In the genomic region with DNA sequence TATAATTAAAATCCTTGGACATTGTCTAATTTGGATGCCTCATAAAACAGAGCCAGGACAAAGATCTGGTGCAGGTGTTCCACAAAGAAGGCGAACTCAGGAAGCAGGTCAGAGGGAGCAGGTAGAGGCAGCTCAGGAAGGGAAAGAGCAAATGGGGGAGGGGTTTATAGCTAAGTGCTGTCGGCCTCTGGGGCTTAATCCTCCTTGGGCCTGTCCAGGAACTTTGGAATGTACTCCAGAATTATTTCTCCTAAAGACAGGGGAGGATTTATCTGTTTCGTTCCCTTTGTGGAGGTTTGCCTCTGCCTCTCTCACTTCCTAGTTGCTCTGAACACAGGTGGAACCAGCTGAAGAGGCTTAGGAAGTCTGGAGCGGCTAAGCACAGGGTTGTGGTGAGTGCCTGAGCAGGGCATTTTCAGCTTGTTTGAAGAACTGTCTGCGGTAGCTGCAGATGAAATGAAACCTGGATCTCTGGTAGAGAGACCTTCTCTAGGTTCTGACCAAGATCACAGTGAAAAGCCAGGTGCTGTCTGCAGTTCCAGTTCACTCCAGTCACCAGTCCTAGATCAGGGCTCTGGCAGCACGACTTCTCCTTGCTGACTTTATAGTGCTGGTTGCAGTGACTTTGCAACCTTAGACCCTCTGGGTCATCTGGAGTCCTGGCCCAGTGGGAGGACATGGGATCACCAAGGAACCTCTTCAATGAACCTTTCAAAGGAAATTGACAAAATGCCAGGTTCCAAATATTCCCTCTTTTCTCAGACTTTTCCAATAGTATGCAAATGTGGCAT, we compare ENCODE assay signal across 22 cellular contexts.
DNase-seq lines count a peak whose midpoint lies in the region; ATAC-seq and TF ChIP-seq lines count a peak whose summit lies in the region.
"Had no signal": no experiment of that assay in that cellular context is flagged by ENCODE, and none has a peak within 500 bp of the region (broad histone marks: within the 10 kb centered on the region; RNA-seq: fewer than 3 reads in every experiment).

No MANE protein-coding gene starts in this region.

- CTCF ChIA-PET in WTC11 (lab: Charles Lee) = interaction anchor here (0.8 to 1.0 kb wide), 2 partner anchors 11 to 516 kb away, joined by 4 read pairs; no protein-coding TSS in a partner anchor

- H3K27me3 ChIP-seq in H7 (ENCODE audit: control insufficient read depth, insufficient read depth, low read length) (no peaks in the 10 kb centered on the region), neuronal stem cell (ENCODE audit: control insufficient read depth in 3 of 3, insufficient read depth in 3 of 3, low read depth in 1 of 3, low read length in 3 of 3) (no peaks in the 10 kb centered on the region)
- H3K27me3 ChIP-seq: cardiac muscle cell, esophagus squamous epithelium, transverse colon had no signal

- no peak overlapping the region for H2BK5ac ChIP-seq in neuronal stem cell (ENCODE audit: low read length)

- H3K9me3 ChIP-seq in neuronal stem cell (replicated peaks in 1 of 2; ENCODE audit: control insufficient read depth in 2 of 2, insufficient read depth in 1 of 2, low read depth in 1 of 2, low read length in 2 of 2) = peaks cover 0 to 2% of the 10 kb centered on the region in 2 donors
- H3K9me3 ChIP-seq: esophagus squamous epithelium, transverse colon had no signal

- ATAC-seq in WTC11 = peak; percentile 96
- ATAC-seq: Right ventricle myocardium inferior had no signal

- intact Hi-C loops in activated T-helper 2 cell treated with anti-CD3 and anti-CD28 coated beads, Interferon-gamma antibody, Interleukin-2, Interleukin-4, amounts not matched to agents 10 μg/mL and 5 μg/mL and 100 μg/mL, durations not matched to agents 14 hours and 24 hours and 36 hours (cut with micrococcal nuclease) = no loop called here

- H3K27ac ChIP-seq in neuronal stem cell (replicated peaks; ENCODE audit: low read length) = no peak overlapping the region
- H3K27ac ChIP-seq: cardiac muscle cell, esophagus squamous epithelium, transverse colon had no signal

- TF ChIP-seq CTCF in WTC11 (IDR thresholded peaks at IDR 0.05) = no peak

- H2BK15ac ChIP-seq in neuronal stem cell (ENCODE audit: low read length) = no peak overlapping the region

- no peaks in the 10 kb centered on the region for H3K36me3 Mint-ChIP-seq in WTC11
- H3K36me3 Mint-ChIP-seq in activated T-helper 2 cell treated with anti-CD3 and anti-CD28 coated beads, Interferon-gamma antibody, Interleukin-2, Interleukin-4, amounts not matched to agents 10 μg/mL and 5 μg/mL and 100 μg/mL, durations not matched to agents 14 hours and 24 hours and 36 hours (ENCODE audit: low read depth) = no peaks in the 10 kb centered on the region
- H3K36me3 Mint-ChIP-seq: activated naive CD4-positive, alpha-beta T cell treated with anti-CD3 and anti-CD28 coated beads, Interleukin-2, amount 50 U/mL, for 24 hours; CD14-positive monocyte had no signal

- no peak overlapping the region for H2BK120ac ChIP-seq in neuronal stem cell (ENCODE audit: low read depth, low read length)

- no peak overlapping the region for H4K8ac ChIP-seq in neuronal stem cell (ENCODE audit: low read depth, low read length)

- H3K36me3 ChIP-seq in H7 (replicated peaks; ENCODE audit: control insufficient read depth, insufficient read depth, low read length) = no peaks in the 10 kb centered on the region
- H3K36me3 ChIP-seq in neuronal stem cell (replicated peaks in 1 of 2; ENCODE audit: control insufficient read depth in 2 of 2, insufficient read depth in 2 of 2, low read length in 2 of 2) = no peaks in the 10 kb centered on the region
- H3K36me3 ChIP-seq: cardiac muscle cell, esophagus squamous epithelium, transverse colon had no signal

- H3K4me3 ChIP-seq in H7 (ENCODE audit: insufficient read depth, low read depth, low read length) = no peak overlapping the region
- H3K4me3 ChIP-seq in neuronal stem cell (ENCODE audit: low read length in 2 of 2) = no peak overlapping the region
- H3K4me3 ChIP-seq: cardiac muscle cell, esophagus squamous epithelium, lung, transverse colon had no signal

- peak overlapping the region; percentile 85 for H2AFZ ChIP-seq in neuronal stem cell (ENCODE audit: low read length)

- H3K79me1 ChIP-seq in neuronal stem cell (ENCODE audit: low read depth, low read length) = no peaks in the 10 kb centered on the region

- peaks cover 15% of the 10 kb centered on the region for H3K4me1 Mint-ChIP-seq in WTC11
- H3K4me1 Mint-ChIP-seq in activated T-helper 2 cell treated with anti-CD3 and anti-CD28 coated beads, Interferon-gamma antibody, Interleukin-2, Interleukin-4, amounts not matched to agents 10 μg/mL and 5 μg/mL and 100 μg/mL, durations not matched to agents 14 hours and 24 hours and 36 hours (ENCODE audit: low read depth) = no peaks in the 10 kb centered on the region
- H3K4me1 Mint-ChIP-seq: activated B cell treated with CpG ODN at 0.5 μM for 24 hours; activated naive CD4-positive, alpha-beta T cell treated with anti-CD3 and anti-CD28 coated beads, Interleukin-2, amount 50 U/mL, for 24 hours; CD14-positive monocyte had no signal

- no peak overlapping the region for H3K4me3 Mint-ChIP-seq in WTC11
- H3K4me3 Mint-ChIP-seq in activated T-helper 2 cell treated with anti-CD3 and anti-CD28 coated beads, Interferon-gamma antibody, Interleukin-2, Interleukin-4, amounts not matched to agents 10 μg/mL and 5 μg/mL and 100 μg/mL, durations not matched to agents 14 hours and 24 hours and 36 hours (ENCODE audit: low read depth) = no peak overlapping the region
- H3K4me3 Mint-ChIP-seq: activated B cell treated with CpG ODN at 0.5 μM for 24 hours; activated naive CD4-positive, alpha-beta T cell treated with anti-CD3 and anti-CD28 coated beads, Interleukin-2, amount 50 U/mL, for 24 hours; CD14-positive monocyte; T-helper 2 cell treated with Interferon-gamma antibody and Interleukin-4, amounts not matched to agents 5 μg/mL and 100 μg/mL, for 36 hours had no signal

- H3K27ac Mint-ChIP-seq in WTC11 = no peak overlapping the region
- H3K27ac Mint-ChIP-seq in activated T-helper 2 cell treated with anti-CD3 and anti-CD28 coated beads, Interferon-gamma antibody, Interleukin-2, Interleukin-4, amounts not matched to agents 10 μg/mL and 5 μg/mL and 100 μg/mL, durations not matched to agents 14 hours and 24 hours and 36 hours = no peak overlapping the region
- H3K27ac Mint-ChIP-seq: activated B cell treated with CpG ODN at 0.5 μM for 24 hours; activated naive CD4-positive, alpha-beta T cell treated with anti-CD3 and anti-CD28 coated beads, Interleukin-2, amount 50 U/mL, for 24 hours; CD14-positive monocyte; T-helper 2 cell treated with Interferon-gamma antibody and Interleukin-4, amounts not matched to agents 5 μg/mL and 100 μg/mL, for 36 hours had no signal

- H3K9me3 Mint-ChIP-seq in WTC11 = peaks cover 12% of the 10 kb centered on the region
- H3K9me3 Mint-ChIP-seq in activated T-helper 2 cell treated with anti-CD3 and anti-CD28 coated beads, Interferon-gamma antibody, Interleukin-2, Interleukin-4, amounts not matched to agents 10 μg/mL and 5 μg/mL and 100 μg/mL, durations not matched to agents 14 hours and 24 hours and 36 hours = no peaks in the 10 kb centered on the region
- H3K9me3 Mint-ChIP-seq: activated B cell treated with CpG ODN at 0.5 μM for 24 hours; activated naive CD4-positive, alpha-beta T cell treated with anti-CD3 and anti-CD28 coated beads, Interleukin-2, amount 50 U/mL, for 24 hours had no signal

- H3K4me2 ChIP-seq in neuronal stem cell (ENCODE audit: insufficient read depth, low read length, poor library complexity, severe bottlenecking) = no peak overlapping the region

- no peak overlapping the region for H2AK5ac ChIP-seq in neuronal stem cell (ENCODE audit: low read depth, low read length)

- no peak overlapping the region for H3K23ac ChIP-seq in neuronal stem cell (ENCODE audit: low read depth, low read length, poor library complexity)

- H3K4me1 ChIP-seq in neuronal stem cell (ENCODE audit: control insufficient read depth in 2 of 2, insufficient read depth in 1 of 2, low read depth in 1 of 2, low read length in 2 of 2) = peaks cover 3 to 5% of the 10 kb centered on the region in 2 donors
- H3K4me1 ChIP-seq: esophagus squamous epithelium, transverse colon had no signal

- no peak overlapping the region for H4K91ac ChIP-seq in neuronal stem cell (ENCODE audit: low read depth, low read length, poor library complexity)

- no peaks in the 10 kb centered on the region for H3K27me3 Mint-ChIP-seq in WTC11 (ENCODE audit: low read depth)
- H3K27me3 Mint-ChIP-seq in activated T-helper 2 cell treated with anti-CD3 and anti-CD28 coated beads, Interferon-gamma antibody, Interleukin-2, Interleukin-4, amounts not matched to agents 10 μg/mL and 5 μg/mL and 100 μg/mL, durations not matched to agents 14 hours and 24 hours and 36 hours (ENCODE audit: low read depth) = no peaks in the 10 kb centered on the region
- H3K27me3 Mint-ChIP-seq: activated B cell treated with CpG ODN at 0.5 μM for 24 hours; activated naive CD4-positive, alpha-beta T cell treated with anti-CD3 and anti-CD28 coated beads, Interleukin-2, amount 50 U/mL, for 24 hours had no signal

- H3K18ac ChIP-seq in neuronal stem cell (ENCODE audit: low read length) = no peak overlapping the region

- no peak overlapping the region for H3K9ac ChIP-seq in neuronal stem cell (ENCODE audit: low read depth, low read length, poor library complexity)

- H3K14ac ChIP-seq in neuronal stem cell (ENCODE audit: low read length) = no peak overlapping the region

- H3K4ac ChIP-seq in neuronal stem cell (ENCODE audit: low read length) = no peak overlapping the region

- WGBS in neuronal stem cell (ENCODE audit: extremely low coverage in 2 of 2, insufficient read length in 2 of 2, insufficient replicate concordance in 1 of 2), 2 donors = no CpG with 5 or more reads among the region's 6 CpGs

- DNase-seq in H7 = peak; percentile 4
- DNase-seq in NCI-H774 (lab: John Stamatoyannopoulos, UW) = peak; percentile 17
- peak; percentile 11 for DNase-seq in WTC11 (ENCODE audit: low spot score)
- no peak for DNase-seq in neuronal stem cell (ENCODE audit: low spot score)
- DNase-seq in NCI-H187 (lab: John Stamatoyannopoulos, UW) = no peak
- no peak for DNase-seq in HuH-7 (ENCODE audit: low spot score)
- DNase-seq in activated T-helper 2 cell treated with anti-CD3 and anti-CD28 coated beads, Interferon-gamma antibody, Interleukin-2, Interleukin-4, amounts not matched to agents 10 μg/mL and 5 μg/mL and 100 μg/mL, durations not matched to agents 14 hours and 24 hours and 36 hours (ENCODE audit: low spot score) = no peak
- DNase-seq: activated B cell treated with CpG ODN at 0.5 μM for 24 hours; activated CD4-positive, alpha-beta T cell treated with anti-CD3 and anti-CD28 coated beads, Interleukin-2, amount 50 U/mL, for 4 hours; Calu3; cortex of kidney; esophagus squamous epithelium; NCI-H1092; NCI-H187 treated with DMSO at 0.1 percent for 48 hours; NCI-H446 treated with DMSO at 0.1 percent for 48 hours; transverse colon had no signal

- no peak overlapping the region for H2BK12ac ChIP-seq in neuronal stem cell (ENCODE audit: low read length)

- POLR2A ChIA-PET in WTC11 (lab: Charles Lee) = no interaction called here

TF ChIP-seq in WTC11, 78 proteins besides CTCF, POLR2A, EP300 and RAD21 (continues in another document):
- no peak for TF ChIP-seq ATF1 (CRISPR knock-in tag; IDR thresholded peaks at IDR 0.05)

Comparison
In these comparisons a context has a peak if more than half of its experiments do, and no peak if none do; other contexts are left out.
1. DNase-seq: peak in H7 (single experiment), NCI-H774 (single experiment) and WTC11 (single experiment); none in neuronal stem cell (single experiment), NCI-H187 (0 of 2), HuH-7 (single experiment) and activated T-helper 2 cell treated with anti-CD3 and anti-CD28 coated beads, Interferon-gamma antibody, Interleukin-2, Interleukin-4, amounts not matched to agents 10 μg/mL and 5 μg/mL and 100 μg/mL, durations not matched to agents 14 hours and 24 hours and 36 hours (single experiment).